Comparison of ENCODE assay signal across 16 cellular contexts in genomic region chr21:28256420-28256831, GRCh38.
DNase-seq lines count a peak whose midpoint lies in the region; ATAC-seq, FAIRE-seq and TF ChIP-seq lines count a peak whose summit lies in the region.
"Had no signal": no experiment of that assay in that cellular context is flagged by ENCODE, and none has a peak within 500 bp of the region (broad histone marks: within the 10 kb centered on the region; RNA-seq: fewer than 3 reads in every experiment).

No MANE protein-coding gene starts in this region.

- TF ChIP-seq CTCF in choroid plexus epithelial cell (conservative IDR thresholded peaks at IDR 0.05; ENCODE audit: low read depth, low read length) = no peak
- TF ChIP-seq CTCF in HepG2 (CRISPR knock-in tag; IDR thresholded peaks at IDR 0.05) = no peak
- no peak for TF ChIP-seq CTCF in osteocyte (IDR thresholded peaks at IDR 0.05)

- H3K27me3 ChIP-seq in HepG2 (ENCODE audit: control insufficient read depth in 1 of 2, insufficient read depth in 2 of 2, low read length in 2 of 2) = no peaks in the 10 kb centered on the region
- H3K27me3 ChIP-seq in stomach smooth muscle (ENCODE audit: control insufficient read depth in 1 of 2, insufficient read depth in 2 of 2, low read length in 2 of 2) = no peaks in the 10 kb centered on the region
- H3K27me3 ChIP-seq: tibial artery had no signal

- peak overlapping the region; percentile 51 for H3K9ac ChIP-seq in HepG2 (ENCODE audit: insufficient read depth, low read depth, low read length)
- no peak overlapping the region for H3K9ac ChIP-seq in stomach smooth muscle (ENCODE audit: low read length in 2 of 2)

- H4K20me1 ChIP-seq in HepG2 (ENCODE audit: insufficient read depth, low read length) = no peaks in the 10 kb centered on the region

- peak; percentile 10; the same call in 1 of the 2 replicates for TF ChIP-seq RAD21 in HepG2 (CRISPR knock-in tag; IDR thresholded peaks at IDR 0.05)

- POLR2A ChIA-PET in HepG2 (lab: Yijun Ruan, JAX) = no interaction called here

- no peak overlapping the region for H3K4me3 ChIP-seq in choroid plexus epithelial cell (ENCODE audit: low read depth, low read length)
- H3K4me3 ChIP-seq in HepG2 (replicated peaks in 1 of 3; ENCODE audit: insufficient read depth in 1 of 3, low read depth in 2 of 3, low read length in 3 of 3) = no peak overlapping the region; a peak in 1 of 6 replicates
- no peak overlapping the region for H3K4me3 ChIP-seq in stomach smooth muscle (ENCODE audit: low read length in 2 of 2)
- H3K4me3 ChIP-seq: GM12878, tibial artery had no signal

- H3K36me3 Mint-ChIP-seq in osteocyte (ENCODE audit: unreplicated experiment) = no peaks in the 10 kb centered on the region
- no peaks in the 10 kb centered on the region for H3K36me3 Mint-ChIP-seq in stimulated activated memory B cell treated with anti-CD40 and anti-IgM and Interleukin-4, amounts not matched to agents 10 μg/mL and 1 μg/mL and 100 μg/mL, for 72 hours

- H3K9me3 ChIP-seq in HepG2 (ENCODE audit: low read length) = peaks cover 66% of the 10 kb centered on the region
- H3K9me3 ChIP-seq in stomach smooth muscle (ENCODE audit: control insufficient read depth in 2 of 2, low read length in 2 of 2) = no peaks in the 10 kb centered on the region
- H3K9me3 ChIP-seq: tibial artery had no signal

- TF ChIP-seq POLR2A in HepG2 (IDR thresholded peaks at IDR 0.05; ENCODE audit: insufficient read depth in 1 of 2, low read depth in 2 of 2, low read length in 2 of 2) = no peak

- 0% methylated on average over 1 of the region's 1 CpG for WGBS in HepG2 (ENCODE audit: low lambda C conversion rate)

- H3K4me1 Mint-ChIP-seq in osteocyte (ENCODE audit: unreplicated experiment) = peaks cover 24% of the 10 kb centered on the region
- H3K4me1 Mint-ChIP-seq in stimulated activated memory B cell treated with anti-CD40 and anti-IgM and Interleukin-4, amounts not matched to agents 10 μg/mL and 1 μg/mL and 100 μg/mL, for 72 hours = no peaks in the 10 kb centered on the region
- H3K4me1 Mint-ChIP-seq: activated CD4-positive, alpha-beta T cell treated with anti-CD3 and anti-CD28 coated beads for 36 hours had no signal

- no peak overlapping the region for H3K4me3 Mint-ChIP-seq in osteocyte (ENCODE audit: unreplicated experiment)
- no peak overlapping the region for H3K4me3 Mint-ChIP-seq in stimulated activated memory B cell treated with anti-CD40 and anti-IgM and Interleukin-4, amounts not matched to agents 10 μg/mL and 1 μg/mL and 100 μg/mL, for 72 hours
- H3K4me3 Mint-ChIP-seq: activated CD4-positive, alpha-beta T cell treated with anti-CD3 and anti-CD28 coated beads for 36 hours had no signal

- peak; percentile 56 for FAIRE-seq in HepG2 (lab: Jason Lieb, UNC)
- FAIRE-seq: GM12878 had no signal

- no TSS peak for BruUV-seq in HepG2 (replicated peaks; lab: Mats Ljungman, UMichigan)

- CTCF ChIA-PET in HepG2 (lab: Yijun Ruan, JAX; ENCODE audit: low intra/inter-chr PET ratio, low total read pairs) = no interaction called here

- TF ChIP-seq EP300 in HepG2 (IDR thresholded peaks at IDR 0.05; ENCODE audit: low read depth in 2 of 2, low read length in 2 of 2) (peak; percentile 74 to 84), HepG2 (CRISPR knock-in tag; IDR thresholded peaks at IDR 0.05; ENCODE audit: borderline replicate concordance) (peak; percentile 74; the same call in 1 of the 2 replicates)

- H3K36me3 ChIP-seq in HepG2 (replicated peaks in 1 of 2; ENCODE audit: control insufficient read depth in 1 of 2, insufficient read depth in 2 of 2, low read length in 2 of 2) (no peaks in the 10 kb centered on the region), stomach smooth muscle (ENCODE audit: control insufficient read depth in 2 of 2, insufficient read depth in 2 of 2, low read length in 2 of 2) (no peaks in the 10 kb centered on the region)
- H3K36me3 ChIP-seq: tibial artery had no signal

- H3K27me3 Mint-ChIP-seq in osteocyte (ENCODE audit: unreplicated experiment) = no peaks in the 10 kb centered on the region
- H3K27me3 Mint-ChIP-seq in stimulated activated memory B cell treated with anti-CD40 and anti-IgM and Interleukin-4, amounts not matched to agents 10 μg/mL and 1 μg/mL and 100 μg/mL, for 72 hours = no peaks in the 10 kb centered on the region
- H3K27me3 Mint-ChIP-seq: activated CD4-positive, alpha-beta T cell treated with anti-CD3 and anti-CD28 coated beads for 36 hours had no signal

- H3K4me1 ChIP-seq in HepG2 (ENCODE audit: insufficient read depth, low read length) (peaks cover 36% of the 10 kb centered on the region), stomach smooth muscle (ENCODE audit: control insufficient read depth, insufficient read depth, low read length) (no peaks in the 10 kb centered on the region)
- H3K4me1 ChIP-seq: tibial artery had no signal

- no peaks in the 10 kb centered on the region for H3K79me2 ChIP-seq in HepG2 (ENCODE audit: insufficient read depth, low read length)

- DNase-seq in HT-29 (ENCODE audit: low spot score) (peak; percentile 3), choroid plexus epithelial cell (ENCODE audit: low read depth) (peak; percentile 51), HepG2 (ENCODE audit: low spot score) (peak; percentile 94), NOMO-1 (lab: John Stamatoyannopoulos, UW; ENCODE audit: unreplicated experiment in 2 of 2) (no peak), osteocyte (ENCODE audit: extremely low spot score, unreplicated experiment) (no peak)
- DNase-seq in stimulated activated CD4-positive, alpha-beta T cell treated with anti-CD3 and anti-CD28 coated beads, Interleukin-12 subunit alpha, Interleukin-12 subunit beta, amount 100 ng/mL, for 4 hours = no peak
- DNase-seq: activated CD4-positive, alpha-beta T cell treated with anti-CD3 and anti-CD28 coated beads for 36 hours; activated CD8-positive, alpha-beta memory T cell treated with anti-CD3 and anti-CD28 coated beads, Interleukin-2, amount 50 U/mL, for 48 hours; activated naive CD4-positive, alpha-beta T cell; NCI-H1048; right cardiac atrium; stimulated activated CD4-positive, alpha-beta T cell treated with anti-CD3 and anti-CD28 coated beads, Interleukin-4, amount 100 ng/mL, for 24 hours; tibial artery had no signal

- H3K9me3 Mint-ChIP-seq in osteocyte (ENCODE audit: unreplicated experiment) = no peaks in the 10 kb centered on the region
- no peaks in the 10 kb centered on the region for H3K9me3 Mint-ChIP-seq in stimulated activated memory B cell treated with anti-CD40 and anti-IgM and Interleukin-4, amounts not matched to agents 10 μg/mL and 1 μg/mL and 100 μg/mL, for 72 hours

- H2AFZ ChIP-seq in HepG2 (ENCODE audit: low read length) = no peak overlapping the region

- intact Hi-C loops in HepG2 (cut with micrococcal nuclease; ENCODE audit: unreplicated experiment) = no loop called here

- in situ Hi-C loops in HepG2 (cut with HindIII; ENCODE audit: extremely low pct_ligation_motif_present, low pct_unique_long_range_greater_than_20kb) = no loop called here

- no peak overlapping the region for H3K27ac Mint-ChIP-seq in osteocyte (ENCODE audit: unreplicated experiment)
- H3K27ac Mint-ChIP-seq in stimulated activated memory B cell treated with anti-CD40 and anti-IgM and Interleukin-4, amounts not matched to agents 10 μg/mL and 1 μg/mL and 100 μg/mL, for 72 hours = no peak overlapping the region
- H3K27ac Mint-ChIP-seq: activated CD4-positive, alpha-beta T cell treated with anti-CD3 and anti-CD28 coated beads for 36 hours had no signal

- ATAC-seq in HepG2 = peak; percentile 100
- ATAC-seq in stimulated activated memory B cell treated with anti-CD40 and anti-IgM and Interleukin-4, amounts not matched to agents 10 μg/mL and 1 μg/mL and 100 μg/mL, for 72 hours = no peak
- ATAC-seq: activated CD4-positive, alpha-beta T cell treated with anti-CD3 and anti-CD28 coated beads for 36 hours; GM12878; right cardiac atrium had no signal

- H3K27ac ChIP-seq in HepG2 (ENCODE audit: extremely low read length, insufficient read depth, low read length) = peak overlapping the region; percentile 84
- H3K27ac ChIP-seq in stomach smooth muscle (ENCODE audit: low read length) = peak overlapping the region; percentile 3
- H3K27ac ChIP-seq: tibial artery had no signal

- peak overlapping the region; percentile 46 for H3K4me2 ChIP-seq in HepG2 (ENCODE audit: low read depth, low read length)

TF ChIP-seq in HepG2, 621 proteins besides CTCF, POLR2A, EP300 and RAD21 (continues in another document):
- TF ChIP-seq GATA4 (IDR thresholded peaks at IDR 0.05; ENCODE audit: borderline replicate concordance, low read depth) (peak; percentile 69; the same call in 1 of the 2 replicates), BRCA1 (CRISPR knock-in tag; IDR thresholded peaks at IDR 0.05) (peak; percentile 54; the same call in 1 of the 2 replicates), IKZF5 (CRISPR knock-in tag; IDR thresholded peaks at IDR 0.05) (peak; percentile 77; the same call in 1 of the 2 replicates), HOXA5 (CRISPR knock-in tag; IDR thresholded peaks at IDR 0.05) (peak; percentile 65; the same call in 1 of the 2 replicates), ZNF83 (CRISPR knock-in tag; IDR thresholded peaks at IDR 0.05; ENCODE audit: borderline replicate concordance) (no peak), CREM (IDR thresholded peaks at IDR 0.05) (peak; percentile 74; the same call in 1 of the 2 replicates), CREM (CRISPR knock-in tag; IDR thresholded peaks at IDR 0.05) (no peak), HNF1B (CRISPR knock-in tag; IDR thresholded peaks at IDR 0.05) (peak; percentile 95), ZMYM4 (CRISPR knock-in tag; IDR thresholded peaks at IDR 0.05) (peak; percentile 83), RXRB (CRISPR knock-in tag; IDR thresholded peaks at IDR 0.05; ENCODE audit: borderline replicate concordance) (peak; percentile 72; the same call in 1 of the 2 replicates)

Comparison
In these comparisons a context has a peak if more than half of its experiments do, and no peak if none do; other contexts are left out.
1. DNase-seq: peak in HT-29 (single experiment), choroid plexus epithelial cell (single experiment) and HepG2 (single experiment); none in stimulated activated CD4-positive, alpha-beta T cell treated with anti-CD3 and anti-CD28 coated beads, Interleukin-12 subunit alpha, Interleukin-12 subunit beta, amount 100 ng/mL, for 4 hours (single experiment), NOMO-1 (0 of 2) and osteocyte (single experiment).